ENCODE assay signal across 30 cellular contexts in the genomic region with DNA sequence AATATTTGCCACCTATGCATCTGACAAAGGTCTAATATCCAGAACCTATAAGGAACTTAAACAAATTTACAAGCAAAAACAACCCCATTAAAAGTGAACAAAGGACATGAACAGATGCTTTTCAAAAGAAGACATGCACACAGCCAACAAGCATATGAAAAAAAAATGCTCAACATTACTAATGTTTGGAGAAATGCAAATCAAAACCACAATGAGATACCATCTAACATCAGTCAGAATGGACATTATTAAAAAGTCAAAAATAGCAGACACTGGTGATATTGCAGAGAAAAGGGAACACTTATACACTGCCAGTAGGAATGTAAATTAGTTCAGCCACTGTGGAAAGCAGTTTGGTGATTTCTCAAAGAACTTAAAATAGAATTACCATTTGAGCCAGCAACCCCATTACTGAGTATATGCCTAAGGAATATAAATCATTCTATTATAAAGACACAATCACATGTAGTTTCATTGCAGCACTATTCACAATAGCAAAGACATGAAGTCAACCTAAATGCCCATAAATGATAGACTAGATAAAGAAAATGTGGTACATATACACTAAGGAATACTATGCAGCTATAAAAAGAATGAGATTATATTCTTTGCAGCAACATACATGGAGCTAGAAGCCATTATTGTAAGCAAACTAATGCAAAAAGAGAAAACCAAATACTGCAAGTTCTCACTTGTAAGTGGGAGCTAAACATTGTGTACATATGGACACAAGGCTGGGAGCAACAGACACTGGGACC.
"Had no signal": no experiment of that assay in that cellular context is flagged by ENCODE, and none has a peak within 500 bp of the region (broad histone marks: within the 10 kb centered on the region; RNA-seq: fewer than 3 reads in every experiment).

No MANE protein-coding gene starts in this region.

- H3K9me3 ChIP-seq: adrenal gland had no signal

- DNase-seq: activated B cell treated with CpG ODN at 0.5 μM for 24 hours; activated CD4-positive, alpha-beta memory T cell treated with anti-CD3 and anti-CD28 coated beads for 36 hours; activated CD4-positive, alpha-beta T cell treated with anti-CD3 and anti-CD28 coated beads for 4 hours; activated CD4-positive, alpha-beta T cell treated with anti-CD3 and anti-CD28 coated beads, Interleukin-2, amount 10 ng/mL, durations not matched to agents 24 days and 14 days; activated CD4-positive, alpha-beta T cell treated with anti-CD3 and anti-CD28 coated beads, Interleukin-2, amount 50 U/mL, for 1 hour; activated CD4-positive, alpha-beta T cell treated with anti-CD3 and anti-CD28 coated beads, Interleukin-2, amount 50 U/mL, for 4 hours; activated CD4-positive, CD25-positive, alpha-beta regulatory T cell treated with anti-CD3 and anti-CD28 coated beads, Interleukin-2, amount 50 U/mL, for 72 hours; activated CD8-positive, alpha-beta memory T cell treated with anti-CD3 and anti-CD28 coated beads, Interleukin-2, amount 50 U/mL, for 4 hours; activated CD8-positive, alpha-beta T cell treated with anti-CD3 and anti-CD28 coated beads for 36 hours; activated effector memory CD4-positive, alpha-beta T cell treated with anti-CD3 and anti-CD28 coated beads, Interleukin-2, amount 50 U/mL, for 16 hours; activated gamma-delta T cell treated with Interleukin-2 at 50 U/mL for 16 hours; activated naive CD4-positive, alpha-beta T cell; activated naive CD4-positive, alpha-beta T cell treated with anti-CD3 and anti-CD28 coated beads for 36 hours; activated naive CD4-positive, alpha-beta T cell treated with anti-CD3 and anti-CD28 coated beads, Interleukin-2, amount 50 U/mL, for 16 hours; activated naive CD8-positive, alpha-beta T cell treated with anti-CD3 and anti-CD28 coated beads for 36 hours; activated T-cell treated with anti-CD3 and anti-CD28 coated beads for 4 hours; activated T-cell treated with anti-CD3 and anti-CD28 coated beads, Interleukin-2, amount 50 U/mL, for 1 hour; activated T-cell treated with anti-CD3 and anti-CD28 coated beads, Interleukin-2, amount 50 U/mL, for 4 hours; activated T-cell treated with anti-CD3 and anti-CD28 coated beads, Interleukin-2, amount 50 U/mL, for 72 hours; adrenal gland; amniotic stem cell; aorta; caudate nucleus; T-helper 1 cell; T-helper 2 cell; T-helper 9 cell had no signal

- H3K27me3 ChIP-seq: adrenal gland, cardiac muscle cell had no signal

- H3K4me3 ChIP-seq: adrenal gland, cardiac muscle cell had no signal

- ATAC-seq: activated CD8-positive, alpha-beta T cell treated with anti-CD3 and anti-CD28 coated beads for 36 hours; activated naive CD4-positive, alpha-beta T cell treated with anti-CD3 and anti-CD28 coated beads, Interleukin-2, amount 50 U/mL, for 72 hours; activated T-cell treated with anti-CD3 and anti-CD28 coated beads, Interleukin-2, amount 50 U/mL, for 4 hours; activated T-cell treated with anti-CD3 and anti-CD28 coated beads, Interleukin-2, amount 50 U/mL, for 72 hours; activated T-helper 17 cell treated with anti-CD3 and anti-CD28 coated beads, Interleukin-2, amount 50 U/mL, for 72 hours had no signal

- H3K27ac ChIP-seq: adrenal gland, cardiac muscle cell, VCaP had no signal

- H3K4me1 ChIP-seq: adrenal gland had no signal

- H3K36me3 ChIP-seq: adrenal gland, cardiac muscle cell had no signal
